ENCODE assay signal across 8 cellular contexts in genomic region chr5:69416180-69416579, GRCh38. TPM values are rescaled to one million over a fixed set of nuclear protein-coding genes. Genes with fewer than 3 reads are reported as not detected.
DNase-seq lines count a peak whose midpoint lies in the region; ATAC-seq and TF ChIP-seq lines count a peak whose summit lies in the region.
"Had no signal": no experiment of that assay in that cellular context is flagged by ENCODE, and none has a peak within 500 bp of the region (broad histone marks: within the 10 kb centered on the region; RNA-seq: fewer than 3 reads in every experiment).

No MANE protein-coding gene starts in this region.

- H3K27ac ChIP-seq in RWPE2 (ENCODE audit: poor library complexity, severe bottlenecking) (peak overlapping the region; percentile 78), A673 (ENCODE audit: low read depth, low read length, poor library complexity, severe bottlenecking) (no peak overlapping the region)

- no peak for ATAC-seq in RWPE2 (ENCODE audit: low read depth)
- ATAC-seq in left colon = peak; percentile 6

- H3K36me3 ChIP-seq in RWPE2 (ENCODE audit: low read depth) (peaks cover 39% of the 10 kb centered on the region), A673 (ENCODE audit: insufficient read depth, low read length, poor library complexity, severe bottlenecking) (peaks cover 17% of the 10 kb centered on the region)

- peaks cover 11% of the 10 kb centered on the region for H3K4me1 ChIP-seq in RWPE2 (ENCODE audit: insufficient read depth, poor library complexity, severe bottlenecking)
- H3K4me1 ChIP-seq in A673 (ENCODE audit: insufficient read depth, low read length, poor library complexity, severe bottlenecking) = no peaks in the 10 kb centered on the region

- BruUV-seq in Calu3 (replicated peaks; lab: Mats Ljungman, UMichigan) (TSS peak; percentile 59), A673 (replicated peaks; lab: Mats Ljungman, UMichigan) (no TSS peak)

- intact Hi-C loops in Calu3 (cut with micrococcal nuclease; ENCODE audit: unreplicated experiment) (no loop called here), left colon (cut with DNase I, micrococcal nuclease) (no loop called here), A673 (cut with micrococcal nuclease; ENCODE audit: unreplicated experiment) (no loop called here), lower leg skin (cut with DNase I; ENCODE audit: low total_unique reads) (no loop called here)

- H3K9me3 ChIP-seq in RWPE2 (ENCODE audit: severe bottlenecking) = no peaks in the 10 kb centered on the region
- H3K9me3 ChIP-seq in A673 (ENCODE audit: low read depth, low read length, poor library complexity, severe bottlenecking) = no peaks in the 10 kb centered on the region

- H3K4me3 ChIP-seq in RWPE2 (ENCODE audit: severe bottlenecking) (peak overlapping the region; percentile 58), A673 (ENCODE audit: low read depth, low read length, poor library complexity, severe bottlenecking) (no peak overlapping the region), lower leg skin (ENCODE audit: low read depth, poor library complexity, severe bottlenecking) (no peak overlapping the region)

- CTCF ChIA-PET in Calu3 (lab: Charles Lee) (interaction anchor here (1.1 to 1.5 kb wide), 3 partner anchors 13 to 102 kb away, joined by 3 to 4 read pairs (median 3); no protein-coding TSS in a partner anchor), A673 (lab: Charles Lee) (no interaction called here)

- H3K27me3 Mint-ChIP-seq in Calu3 (ENCODE audit: unreplicated experiment) = no peaks in the 10 kb centered on the region

- peaks cover 41% of the 10 kb centered on the region for H3K4me1 Mint-ChIP-seq in Calu3 (ENCODE audit: low read depth, unreplicated experiment)

- POLR2A ChIA-PET in A673 (lab: Charles Lee; ENCODE audit: low non-redundant PET) = no interaction called here

- no peak for TF ChIP-seq CTCF in Calu3 (IDR thresholded peaks at IDR 0.05; ENCODE audit: unreplicated experiment)
- no peak for TF ChIP-seq CTCF in RWPE2 (IDR thresholded peaks at IDR 0.05; ENCODE audit: poor library complexity, severe bottlenecking)
- no peak for TF ChIP-seq CTCF in A673 (conservative IDR thresholded peaks at IDR 0.05; ENCODE audit: low read depth, low read length)
- no peak for TF ChIP-seq CTCF in lower leg skin (IDR thresholded peaks at IDR 0.05)

- H3K27me3 ChIP-seq in RWPE2 (ENCODE audit: insufficient read depth, poor library complexity, severe bottlenecking) = no peaks in the 10 kb centered on the region
- H3K27me3 ChIP-seq in A673 (replicated peaks; ENCODE audit: insufficient read depth, low read depth, low read length, poor library complexity) = no peaks in the 10 kb centered on the region

- H3K4me3 Mint-ChIP-seq in Calu3 (ENCODE audit: low read depth, unreplicated experiment) = peak overlapping the region; percentile 83

- no peak for TF ChIP-seq POLR2A in lower leg skin (IDR thresholded peaks at IDR 0.05)

- peaks cover 47% of the 10 kb centered on the region for H3K36me3 Mint-ChIP-seq in Calu3 (ENCODE audit: insufficient read depth, unreplicated experiment)

- H3K9me3 Mint-ChIP-seq in Calu3 (ENCODE audit: low read depth, unreplicated experiment) = no peaks in the 10 kb centered on the region

- H3K27ac Mint-ChIP-seq in Calu3 (ENCODE audit: unreplicated experiment) = peak overlapping the region; percentile 87

- DNase-seq in Calu3 = no peak
- no peak for DNase-seq in RWPE2 (ENCODE audit: low spot score)
- DNase-seq in left colon = no peak
- DNase-seq in NCI-H2227 (lab: John Stamatoyannopoulos, UW; ENCODE audit: unreplicated experiment) = no peak
- no peak for DNase-seq in A673 (ENCODE audit: low spot score)
- DNase-seq in lower leg skin (ENCODE audit: low spot score in 2 of 2) = no peak
- DNase-seq: KBM-7; stimulated activated CD4-positive, alpha-beta T cell treated with anti-CD3 and anti-CD28 coated beads, Interleukin-4, amount 100 ng/mL, for 1 hour had no signal

- 62 to 66% methylated on average over 6 of the region's 6 CpGs for WGBS in lower leg skin, 2 donors

RNA-seq across cellular contexts. Expression of gene MARVELD2, which starts 1.3 kb away (rescaled TPM):
- total RNA-seq in Calu3 (2022) (40.9 and 46.0 TPM in 2 replicates), left colon (10 to 100 TPM; 56.0 to 56.6 TPM), A673 (2021) (0.32 and 0.39 TPM in 2 replicates), lower leg skin (10 to 100 TPM; 16.7 to 24.4 (median 18.8) TPM)

RNA-seq across cellular contexts. Expression of gene RAD17, which starts 46.6 kb away (rescaled TPM):
- total RNA-seq in Calu3 (2022) (16.9 and 17.7 TPM in 2 replicates), left colon (10 to 100 TPM; 17.2 to 17.8 TPM), A673 (2021) (19.3 and 27.1 TPM in 2 replicates), lower leg skin (10 to 100 TPM in 3 of 4 donors, 1 to 10 TPM in 1; 9.0 to 21.2 (median 12.9) TPM)

RNA-seq across cellular contexts. Expression of gene AK6, which starts 46.9 kb away (rescaled TPM):
- 32.9 and 33.6 TPM in 2 replicates for total RNA-seq in Calu3 (2022)
- 10 to 100 TPM; 26.3 to 33.2 TPM for total RNA-seq in left colon
- 69.4 and 97.5 TPM in 2 replicates for total RNA-seq in A673 (2021)
- 10 to 100 TPM; 10.5 to 19.1 (median 15.0) TPM for total RNA-seq in lower leg skin

RNA-seq across cellular contexts. Expression of gene TAF9, which starts 46.9 kb away (rescaled TPM):
- total RNA-seq in Calu3 (2022) = 65.8 and 74.2 TPM in 2 replicates
- total RNA-seq in left colon = 10 to 100 TPM; 38.4 to 53.9 TPM
- total RNA-seq in A673 (2021) = 77.2 and 91.4 TPM in 2 replicates
- 10 to 100 TPM; 26.8 to 48.1 (median 31.2) TPM for total RNA-seq in lower leg skin

Comparison
In these comparisons a context has a peak if more than half of its experiments do, and no peak if none do; other contexts are left out.
1. RNA of gene MARVELD2, which starts 1.3 kb away (total RNA-seq): 56.0 to 56.6 TPM in left colon, 40.9 to 46.0 TPM in Calu3 and 16.7 to 24.4 TPM in lower leg skin; 0.32 to 0.39 TPM in A673; every median in the first group is over 10 times any median in the second.